In the genomic region with DNA sequence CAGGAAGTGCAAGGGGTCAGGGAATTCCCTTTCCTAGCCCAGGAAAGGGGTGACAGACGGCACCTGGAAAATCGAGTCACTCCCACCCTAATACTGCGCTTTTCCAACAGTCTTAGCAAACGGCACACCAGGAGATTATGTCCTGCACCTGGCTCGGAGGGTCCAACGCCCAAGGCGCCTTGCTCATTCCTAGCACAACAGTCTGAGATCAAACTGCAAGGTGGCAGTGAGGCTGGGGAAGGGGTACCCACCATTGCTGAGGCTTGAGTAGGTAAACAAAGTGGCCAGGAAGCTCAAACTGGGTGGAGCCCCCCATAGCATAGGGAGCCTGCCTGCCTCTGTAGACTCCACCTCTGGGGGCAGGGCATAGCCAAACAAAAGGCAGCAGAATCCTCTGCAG, we compare ENCODE assay signal across 1 cellular context.
DNase-seq lines count a peak whose midpoint lies in the region; ATAC-seq lines count a peak whose summit lies in the region.
"Not testable (repeated sequence)": the region's sequence is repeated elsewhere in the genome, so short reads cannot be mapped to it uniquely, and the experiment has no call there.

No MANE protein-coding gene starts in this region.

- intact Hi-C loops in Right ventricle myocardium inferior (cut with DNase I), result not testable (repeated sequence)

- not testable (repeated sequence) for ATAC-seq in Right ventricle myocardium inferior

- peak; percentile 55 for DNase-seq in Right ventricle myocardium inferior (ENCODE audit: missing footprints)
